In genomic region chrX:17374619-17375360, GRCh38 we compare ENCODE assay signal across 1 cellular context.
TF ChIP-seq lines count a peak whose summit lies in the region.

Gene NHS, plus strand, starts transcription at chrX:17375200. Its CDS starts 558 bp downstream, at chrX:17375758.

TF ChIP-seq in HEK293, 187 proteins besides CTCF, POLR2A, EP300 and RAD21 (continued from another document):
- TF ChIP-seq, protein P1, sequence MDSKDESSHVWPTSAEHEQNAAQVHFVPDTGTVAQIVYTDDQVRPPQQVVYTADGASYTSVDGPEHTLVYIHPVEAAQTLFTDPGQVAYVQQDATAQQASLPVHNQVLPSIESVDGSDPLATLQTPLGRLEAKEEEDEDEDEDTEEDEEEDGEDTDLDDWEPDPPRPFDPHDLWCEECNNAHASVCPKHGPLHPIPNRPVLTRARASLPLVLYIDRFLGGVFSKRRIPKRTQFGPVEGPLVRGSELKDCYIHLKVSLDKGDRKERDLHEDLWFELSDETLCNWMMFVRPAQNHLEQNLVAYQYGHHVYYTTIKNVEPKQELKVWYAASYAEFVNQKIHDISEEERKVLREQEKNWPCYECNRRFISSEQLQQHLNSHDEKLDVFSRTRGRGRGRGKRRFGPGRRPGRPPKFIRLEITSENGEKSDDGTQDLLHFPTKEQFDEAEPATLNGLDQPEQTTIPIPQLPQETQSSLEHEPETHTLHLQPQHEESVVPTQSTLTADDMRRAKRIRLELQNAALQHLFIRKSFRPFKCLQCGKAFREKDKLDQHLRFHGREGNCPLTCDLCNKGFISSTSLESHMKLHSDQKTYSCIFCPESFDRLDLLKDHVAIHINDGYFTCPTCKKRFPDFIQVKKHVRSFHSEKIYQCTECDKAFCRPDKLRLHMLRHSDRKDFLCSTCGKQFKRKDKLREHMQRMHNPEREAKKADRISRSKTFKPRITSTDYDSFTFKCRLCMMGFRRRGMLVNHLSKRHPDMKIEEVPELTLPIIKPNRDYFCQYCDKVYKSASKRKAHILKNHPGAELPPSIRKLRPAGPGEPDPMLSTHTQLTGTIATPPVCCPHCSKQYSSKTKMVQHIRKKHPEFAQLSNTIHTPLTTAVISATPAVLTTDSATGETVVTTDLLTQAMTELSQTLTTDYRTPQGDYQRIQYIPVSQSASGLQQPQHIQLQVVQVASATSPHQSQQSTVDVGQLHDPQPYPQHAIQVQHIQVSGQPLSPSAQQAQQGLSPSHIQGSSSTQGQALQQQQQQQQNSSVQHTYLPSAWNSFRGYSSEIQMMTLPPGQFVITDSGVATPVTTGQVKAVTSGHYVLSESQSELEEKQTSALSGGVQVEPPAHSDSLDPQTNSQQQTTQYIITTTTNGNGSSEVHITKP (tag by site-specific recombination; IDR thresholded peaks at IDR 0.05) = peak; percentile 5; the same call in 1 of the 2 replicates
- no peak for TF ChIP-seq RBAK (tag by site-specific recombination; IDR thresholded peaks at IDR 0.05)
- TF ChIP-seq ZNF670 (tag by site-specific recombination; IDR thresholded peaks at IDR 0.05; ENCODE audit: low read depth) = no peak
- TF ChIP-seq, protein P2, sequence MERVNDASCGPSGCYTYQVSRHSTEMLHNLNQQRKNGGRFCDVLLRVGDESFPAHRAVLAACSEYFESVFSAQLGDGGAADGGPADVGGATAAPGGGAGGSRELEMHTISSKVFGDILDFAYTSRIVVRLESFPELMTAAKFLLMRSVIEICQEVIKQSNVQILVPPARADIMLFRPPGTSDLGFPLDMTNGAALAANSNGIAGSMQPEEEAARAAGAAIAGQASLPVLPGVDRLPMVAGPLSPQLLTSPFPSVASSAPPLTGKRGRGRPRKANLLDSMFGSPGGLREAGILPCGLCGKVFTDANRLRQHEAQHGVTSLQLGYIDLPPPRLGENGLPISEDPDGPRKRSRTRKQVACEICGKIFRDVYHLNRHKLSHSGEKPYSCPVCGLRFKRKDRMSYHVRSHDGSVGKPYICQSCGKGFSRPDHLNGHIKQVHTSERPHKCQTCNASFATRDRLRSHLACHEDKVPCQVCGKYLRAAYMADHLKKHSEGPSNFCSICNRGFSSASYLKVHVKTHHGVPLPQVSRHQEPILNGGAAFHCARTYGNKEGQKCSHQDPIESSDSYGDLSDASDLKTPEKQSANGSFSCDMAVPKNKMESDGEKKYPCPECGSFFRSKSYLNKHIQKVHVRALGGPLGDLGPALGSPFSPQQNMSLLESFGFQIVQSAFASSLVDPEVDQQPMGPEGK (tag by site-specific recombination; IDR thresholded peaks at IDR 0.05) = peak; percentile 73
- no peak for TF ChIP-seq ZBTB17 (tag by site-specific recombination; IDR thresholded peaks at IDR 0.05)
- peak; percentile 14; the same call in 1 of the 2 replicates for TF ChIP-seq ZBTB20 (tag by site-specific recombination; IDR thresholded peaks at IDR 0.05)
- TF ChIP-seq ZNF146 (tag by site-specific recombination; IDR thresholded peaks at IDR 0.05) = no peak
- no peak for TF ChIP-seq ZNF140 (tag by site-specific recombination; IDR thresholded peaks at IDR 0.05)
- TF ChIP-seq PRDM6 (tag by site-specific recombination; IDR thresholded peaks at IDR 0.05) = no peak
- TF ChIP-seq ZNF585B (tag by site-specific recombination; IDR thresholded peaks at IDR 0.05) = no peak
- TF ChIP-seq ZBTB8A (tag by site-specific recombination; IDR thresholded peaks at IDR 0.05) = peak; percentile 89
- peak; percentile 66 for TF ChIP-seq ZNF600 (tag by site-specific recombination; IDR thresholded peaks at IDR 0.05)
- peak; percentile 64 for TF ChIP-seq ZBTB48 (tag by site-specific recombination; IDR thresholded peaks at IDR 0.05)
- no peak for TF ChIP-seq ZNF473 (tag by site-specific recombination; IDR thresholded peaks at IDR 0.05)
- TF ChIP-seq MZF1 (tag by site-specific recombination; IDR thresholded peaks at IDR 0.05; ENCODE audit: borderline replicate concordance) = no peak
- TF ChIP-seq ZNF544 (tag by site-specific recombination; IDR thresholded peaks at IDR 0.05) = no peak
